ENCODE assay signal across 16 cellular contexts in genomic region chr2:127320586-127321275, GRCh38. TPM values are rescaled to one million over a fixed set of nuclear protein-coding genes. Genes with fewer than 3 reads are reported as not detected.
DNase-seq lines count a peak whose midpoint lies in the region; ATAC-seq and TF ChIP-seq lines count a peak whose summit lies in the region.
"Had no signal": no experiment of that assay in that cellular context is flagged by ENCODE, and none has a peak within 500 bp of the region (broad histone marks: within the 10 kb centered on the region; RNA-seq: fewer than 3 reads in every experiment).

No MANE protein-coding gene starts in this region.

- in situ Hi-C loops in IMR-90 (cut with MboI; ENCODE audit: low sequenced_read_pairs) = loop anchor here (5.0 kb wide), 1 partner anchor 157 kb away; no protein-coding TSS in a partner anchor

- H3K18ac ChIP-seq in IMR-90 (ENCODE audit: low read depth, low read length) = no peak overlapping the region; the same call in 1 of the 2 replicates

- H3K4me2 ChIP-seq in IMR-90 (ENCODE audit: low read depth, low read length) (no peak overlapping the region), osteoblast (ENCODE audit: insufficient read depth, low read length) (no peak overlapping the region)

- peak overlapping the region; percentile 8; the same call in 1 of the 2 replicates for H2BK120ac ChIP-seq in IMR-90 (ENCODE audit: low read depth, low read length)

- H2BK15ac ChIP-seq in IMR-90 (ENCODE audit: low read depth, low read length) = no peak overlapping the region

- ATAC-seq in IMR-90 (ENCODE audit: low read depth) = peak; percentile 66
- ATAC-seq in GM18870 (IDR thresholded peaks at IDR 0.05; ENCODE audit: unreplicated experiment) = no peak
- ATAC-seq: Right ventricle myocardium inferior had no signal

- TF ChIP-seq CTCF in IMR-90 (conservative IDR thresholded peaks at IDR 0.05; ENCODE audit: low read depth, low read length) = no peak
- TF ChIP-seq CTCF in choroid plexus epithelial cell (conservative IDR thresholded peaks at IDR 0.05; ENCODE audit: low read depth, low read length) = no peak
- TF ChIP-seq CTCF in osteoblast (IDR thresholded peaks at IDR 0.05; ENCODE audit: extremely low read depth, low read depth, low read length) = no peak

- no peak overlapping the region for H3K56ac ChIP-seq in IMR-90 (ENCODE audit: extremely low read depth, insufficient read depth, low read length)

- H3K4ac ChIP-seq in IMR-90 (ENCODE audit: low read depth, low read length) = peak overlapping the region; percentile 11; the same call in 1 of the 2 replicates

- H2BK5ac ChIP-seq in IMR-90 (ENCODE audit: low read depth, low read length, poor library complexity, severe bottlenecking) = peak overlapping the region; percentile 77

- CTCF ChIA-PET in IMR-90 (lab: Yijun Ruan, JAX) = no interaction called here

- no peak overlapping the region; the same call in 1 of the 2 replicates for H4K5ac ChIP-seq in IMR-90 (ENCODE audit: low read depth, low read length)

- H3K79me2 ChIP-seq in osteoblast (ENCODE audit: insufficient read depth, low read length) = peaks cover 2% of the 10 kb centered on the region

- H3K4me3 ChIP-seq in IMR-90 (ENCODE audit: insufficient read depth, low read depth, low read length) (no peak overlapping the region), choroid plexus epithelial cell (ENCODE audit: low read depth, low read length) (no peak overlapping the region), osteoblast (ENCODE audit: insufficient read depth, low read length) (no peak overlapping the region)

- H3K9me3 ChIP-seq in IMR-90 (ENCODE audit: control insufficient read depth, insufficient read depth, low read length) = no peaks in the 10 kb centered on the region
- no peaks in the 10 kb centered on the region for H3K9me3 ChIP-seq in osteoblast (ENCODE audit: low read depth, low read length)

- H3K9ac ChIP-seq in IMR-90 (ENCODE audit: low read depth, low read length) = no peak overlapping the region

- H2AK9ac ChIP-seq in IMR-90 (replicated peaks; ENCODE audit: low read depth, low read length, poor library complexity) = no peak overlapping the region

- peaks cover 3% of the 10 kb centered on the region for H3K4me1 ChIP-seq in IMR-90 (ENCODE audit: control insufficient read depth, insufficient read depth, low read length)
- peaks cover 4% of the 10 kb centered on the region for H3K4me1 ChIP-seq in osteoblast (ENCODE audit: insufficient read depth, low read length)

- no CpG with 5 or more reads among the region's 1 CpG for WGBS in IMR-90 (ENCODE audit: extremely low coverage in 2 of 2, insufficient read length in 1 of 2), 2 experiments

- intact Hi-C loops in IMR-90 (cut with micrococcal nuclease) = no loop called here

- H3K27ac ChIP-seq in IMR-90 (ENCODE audit: insufficient read depth, low read length) = peak overlapping the region; percentile 67; the same call in 1 of the 2 replicates
- no peak overlapping the region for H3K27ac ChIP-seq in osteoblast (ENCODE audit: low read depth, low read length)

- peak overlapping the region in 1 of 2 experiments; percentile 27; a peak in 1 of 4 replicates for H4K8ac ChIP-seq in IMR-90 (ENCODE audit: low read depth in 2 of 2, low read length in 2 of 2)

- H3K36me3 ChIP-seq in IMR-90 (ENCODE audit: control insufficient read depth, insufficient read depth, low read length) = peaks cover 22% of the 10 kb centered on the region
- H3K36me3 ChIP-seq in osteoblast (ENCODE audit: insufficient read depth, low read length) = peaks cover 39% of the 10 kb centered on the region

- H2AFZ ChIP-seq in IMR-90 (replicated peaks; ENCODE audit: low read length, poor library complexity) = no peak overlapping the region
- H2AFZ ChIP-seq in osteoblast (ENCODE audit: low read length) = no peak overlapping the region

- dilution Hi-C loops in IMR-90 (cut with HindIII; ENCODE audit: low sequenced_read_pairs, unreplicated experiment) = no loop called here

- BruUV-seq in IMR-90 (replicated peaks; lab: Mats Ljungman, UMichigan) = no TSS peak

- H2AK5ac ChIP-seq in IMR-90 (ENCODE audit: low read depth, low read length) = no peak overlapping the region

- no peak overlapping the region for H2BK20ac ChIP-seq in IMR-90 (ENCODE audit: low read depth, low read length)

- no peak overlapping the region; the same call in 1 of the 2 replicates for H4K91ac ChIP-seq in IMR-90 (ENCODE audit: insufficient read depth, low read depth, low read length)

- H4K20me1 ChIP-seq in IMR-90 (ENCODE audit: insufficient read depth, low read length) (peaks cover 5% of the 10 kb centered on the region; the same call in 1 of the 2 replicates), osteoblast (ENCODE audit: insufficient read depth, low read length) (peaks cover 2% of the 10 kb centered on the region)

- TF ChIP-seq RAD21 in IMR-90 (IDR thresholded peaks at IDR 0.05; ENCODE audit: low read length) = no peak

- peaks cover 8 to 15% of the 10 kb centered on the region in 2 experiments for H3K79me1 ChIP-seq in IMR-90 (ENCODE audit: low read depth in 1 of 2, low read length in 2 of 2)

- H3K14ac ChIP-seq in IMR-90 (replicated peaks; ENCODE audit: low read depth, low read length) = no peak overlapping the region

- POLR2A ChIA-PET in IMR-90 (lab: Charles Lee; ENCODE audit: unreplicated experiment) = no interaction called here

- peak; percentile 30 for DNase-seq in IMR-90
- DNase-seq in NCI-H226 = peak; percentile 3
- peak; percentile 28 for DNase-seq in choroid plexus epithelial cell (ENCODE audit: low read depth)
- peak; percentile 44 for DNase-seq in osteoblast (ENCODE audit: insufficient read length, low spot score, missing footprints)
- DNase-seq in SW480 (ENCODE audit: low spot score) = no peak
- DNase-seq in glomerular visceral epithelial cell (ENCODE audit: extremely low spot score) = no peak
- DNase-seq in GOT3 (lab: John Stamatoyannopoulos, UW) = no peak
- DNase-seq: DMS79 treated with DMSO at 0.1 percent for 48 hours, H7, MM.1S, NCI-H1105 treated with DMSO at 0.1 percent for 48 hours, NCI-H1694, NCI-H510A treated with DMSO at 0.1 percent for 48 hours, NCI-H774 had no signal

- no peak for TF ChIP-seq POLR2A in IMR-90 (IDR thresholded peaks at IDR 0.05; ENCODE audit: low read depth, low read length)

- H3K27me3 ChIP-seq in IMR-90 (ENCODE audit: control insufficient read depth, insufficient read depth, low read length) = no peaks in the 10 kb centered on the region
- H3K27me3 ChIP-seq in osteoblast (ENCODE audit: insufficient read depth, low read length) = no peaks in the 10 kb centered on the region

- no peak overlapping the region for H3K23ac ChIP-seq in IMR-90 (ENCODE audit: low read depth, low read length)

- peaks cover 6% of the 10 kb centered on the region; the same call in 1 of the 2 replicates for H3K9me1 ChIP-seq in IMR-90 (ENCODE audit: insufficient read depth, low read length)

TF ChIP-seq in IMR-90, 13 proteins besides CTCF, POLR2A, EP300 and RAD21:
- TF ChIP-seq USF2 (IDR thresholded peaks at IDR 0.05; ENCODE audit: low read depth, low read length) = no peak
- TF ChIP-seq CEBPB (IDR thresholded peaks at IDR 0.05; ENCODE audit: low read depth, low read length) = peak; percentile 56
- no peak for TF ChIP-seq MAZ (IDR thresholded peaks at IDR 0.05; ENCODE audit: borderline replicate concordance, low read depth, low read length)

RNA-seq across cellular contexts. Expression of gene ERCC3, which starts 26.8 kb away (rescaled TPM):
- total RNA-seq in IMR-90 (2012; rRNA removed) (40.0 and 43.2 TPM in 2 replicates), osteoblast (43.1 and 43.9 TPM in 2 replicates)
- 48.2 and 52.0 TPM in 2 replicates for polyA plus RNA-seq in IMR-90 (2012; rRNA removed)
- 23.8 and 26.5 TPM in 2 replicates for polyA plus RNA-seq in IMR-90 (2012; cell fraction: cytosol; rRNA removed)
- polyA plus RNA-seq in IMR-90 (2012; cell fraction: nucleus; rRNA removed; ENCODE audit: low replicate concordance) = 105 and 183 TPM in 2 replicates

Comparison
In these comparisons a context has a peak if more than half of its experiments do, and no peak if none do; other contexts are left out.
1. DNase-seq: peak in IMR-90 (single experiment), NCI-H226 (single experiment), choroid plexus epithelial cell (single experiment) and osteoblast (single experiment); none in SW480 (single experiment), glomerular visceral epithelial cell (single experiment) and GOT3 (single experiment).